In the genomic region with DNA sequence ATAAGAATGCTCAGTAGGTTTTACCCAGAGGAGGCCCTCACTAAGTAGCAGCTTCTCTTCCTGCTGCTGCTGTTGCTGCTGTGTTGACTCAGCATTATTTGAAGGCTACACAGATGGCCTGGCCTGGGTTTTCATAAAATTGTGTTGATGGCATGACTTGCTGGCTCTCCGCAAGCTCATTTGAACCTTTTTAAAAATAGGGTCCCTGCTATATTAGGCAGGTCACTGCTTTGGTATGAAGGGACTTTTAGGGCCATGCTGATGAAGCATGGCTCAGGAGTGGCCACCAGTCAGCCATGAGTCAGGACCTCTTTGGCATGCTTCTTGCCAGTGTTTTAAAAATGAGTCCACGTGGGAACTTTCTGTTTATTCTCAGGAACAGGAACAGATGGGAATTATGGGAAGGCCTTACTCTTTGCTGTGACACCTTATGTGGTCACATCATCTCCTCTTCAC, we compare ENCODE assay signal across 1 cellular context.
TF ChIP-seq lines count a peak whose summit lies in the region.

No MANE protein-coding gene starts in this region.

TF ChIP-seq in K562, 482 proteins besides CTCF, POLR2A, EP300 and RAD21 (continued from another document):
- TF ChIP-seq SNIP1 (IDR thresholded peaks at IDR 0.05; ENCODE audit: low read depth) (no peak), IFI16 (CRISPR knock-in tag; IDR thresholded peaks at IDR 0.05) (no peak), MAFF (IDR thresholded peaks at IDR 0.05; ENCODE audit: low read length) (peak; percentile 90), TSC22D4 (tag; IDR thresholded peaks at IDR 0.05) (no peak), HNRNPUL1 (IDR thresholded peaks at IDR 0.05; ENCODE audit: low read length) (no peak), KAT7 (CRISPR knock-in tag; IDR thresholded peaks at IDR 0.05; ENCODE audit: borderline replicate concordance) (no peak), MAFK (IDR thresholded peaks at IDR 0.05; ENCODE audit: low read length) (peak; percentile 90), ETS2 (tag; IDR thresholded peaks at IDR 0.05; ENCODE audit: borderline replicate concordance, poor library complexity, severe bottlenecking) (no peak), BCOR (IDR thresholded peaks at IDR 0.05) (no peak), L3MBTL2 (IDR thresholded peaks at IDR 0.05) (peak; percentile 78; the same call in 1 of the 2 replicates), PURB (CRISPR knock-in tag; IDR thresholded peaks at IDR 0.05; ENCODE audit: low read depth) (no peak), KLF1 (tag; IDR thresholded peaks at IDR 0.05) (no peak), C11orf30 (IDR thresholded peaks at IDR 0.05; ENCODE audit: low read depth) (peak; percentile 95), ZNF121 (CRISPR knock-in tag; conservative IDR thresholded peaks at IDR 0.05) (no peak), MAFG (tag; conservative IDR thresholded peaks at IDR 0.05) (peak; percentile 94), BACH1 (tag; IDR thresholded peaks at IDR 0.05) (peak; percentile 84), ZNF764 (CRISPR knock-in tag; IDR thresholded peaks at IDR 0.05; ENCODE audit: low read depth) (no peak), ERF (CRISPR knock-in tag; IDR thresholded peaks at IDR 0.05) (no peak), ZNF316 (IDR thresholded peaks at IDR 0.05) (peak; percentile 97)
- TF ChIP-seq, protein P1, sequence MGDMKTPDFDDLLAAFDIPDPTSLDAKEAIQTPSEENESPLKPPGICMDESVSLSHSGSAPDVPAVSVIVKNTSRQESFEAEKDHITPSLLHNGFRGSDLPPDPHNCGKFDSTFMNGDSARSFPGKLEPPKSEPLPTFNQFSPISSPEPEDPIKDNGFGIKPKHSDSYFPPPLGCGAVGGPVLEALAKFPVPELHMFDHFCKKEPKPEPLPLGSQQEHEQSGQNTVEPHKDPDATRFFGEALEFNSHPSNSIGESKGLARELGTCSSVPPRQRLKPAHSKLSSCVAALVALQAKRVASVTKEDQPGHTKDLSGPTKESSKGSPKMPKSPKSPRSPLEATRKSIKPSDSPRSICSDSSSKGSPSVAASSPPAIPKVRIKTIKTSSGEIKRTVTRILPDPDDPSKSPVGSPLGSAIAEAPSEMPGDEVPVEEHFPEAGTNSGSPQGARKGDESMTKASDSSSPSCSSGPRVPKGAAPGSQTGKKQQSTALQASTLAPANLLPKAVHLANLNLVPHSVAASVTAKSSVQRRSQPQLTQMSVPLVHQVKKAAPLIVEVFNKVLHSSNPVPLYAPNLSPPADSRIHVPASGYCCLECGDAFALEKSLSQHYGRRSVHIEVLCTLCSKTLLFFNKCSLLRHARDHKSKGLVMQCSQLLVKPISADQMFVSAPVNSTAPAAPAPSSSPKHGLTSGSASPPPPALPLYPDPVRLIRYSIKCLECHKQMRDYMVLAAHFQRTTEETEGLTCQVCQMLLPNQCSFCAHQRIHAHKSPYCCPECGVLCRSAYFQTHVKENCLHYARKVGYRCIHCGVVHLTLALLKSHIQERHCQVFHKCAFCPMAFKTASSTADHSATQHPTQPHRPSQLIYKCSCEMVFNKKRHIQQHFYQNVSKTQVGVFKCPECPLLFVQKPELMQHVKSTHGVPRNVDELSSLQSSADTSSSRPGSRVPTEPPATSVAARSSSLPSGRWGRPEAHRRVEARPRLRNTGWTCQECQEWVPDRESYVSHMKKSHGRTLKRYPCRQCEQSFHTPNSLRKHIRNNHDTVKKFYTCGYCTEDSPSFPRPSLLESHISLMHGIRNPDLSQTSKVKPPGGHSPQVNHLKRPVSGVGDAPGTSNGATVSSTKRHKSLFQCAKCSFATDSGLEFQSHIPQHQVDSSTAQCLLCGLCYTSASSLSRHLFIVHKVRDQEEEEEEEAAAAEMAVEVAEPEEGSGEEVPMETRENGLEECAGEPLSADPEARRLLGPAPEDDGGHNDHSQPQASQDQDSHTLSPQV (IDR thresholded peaks at IDR 0.05), result peak; percentile 77
- TF ChIP-seq, protein P2, sequence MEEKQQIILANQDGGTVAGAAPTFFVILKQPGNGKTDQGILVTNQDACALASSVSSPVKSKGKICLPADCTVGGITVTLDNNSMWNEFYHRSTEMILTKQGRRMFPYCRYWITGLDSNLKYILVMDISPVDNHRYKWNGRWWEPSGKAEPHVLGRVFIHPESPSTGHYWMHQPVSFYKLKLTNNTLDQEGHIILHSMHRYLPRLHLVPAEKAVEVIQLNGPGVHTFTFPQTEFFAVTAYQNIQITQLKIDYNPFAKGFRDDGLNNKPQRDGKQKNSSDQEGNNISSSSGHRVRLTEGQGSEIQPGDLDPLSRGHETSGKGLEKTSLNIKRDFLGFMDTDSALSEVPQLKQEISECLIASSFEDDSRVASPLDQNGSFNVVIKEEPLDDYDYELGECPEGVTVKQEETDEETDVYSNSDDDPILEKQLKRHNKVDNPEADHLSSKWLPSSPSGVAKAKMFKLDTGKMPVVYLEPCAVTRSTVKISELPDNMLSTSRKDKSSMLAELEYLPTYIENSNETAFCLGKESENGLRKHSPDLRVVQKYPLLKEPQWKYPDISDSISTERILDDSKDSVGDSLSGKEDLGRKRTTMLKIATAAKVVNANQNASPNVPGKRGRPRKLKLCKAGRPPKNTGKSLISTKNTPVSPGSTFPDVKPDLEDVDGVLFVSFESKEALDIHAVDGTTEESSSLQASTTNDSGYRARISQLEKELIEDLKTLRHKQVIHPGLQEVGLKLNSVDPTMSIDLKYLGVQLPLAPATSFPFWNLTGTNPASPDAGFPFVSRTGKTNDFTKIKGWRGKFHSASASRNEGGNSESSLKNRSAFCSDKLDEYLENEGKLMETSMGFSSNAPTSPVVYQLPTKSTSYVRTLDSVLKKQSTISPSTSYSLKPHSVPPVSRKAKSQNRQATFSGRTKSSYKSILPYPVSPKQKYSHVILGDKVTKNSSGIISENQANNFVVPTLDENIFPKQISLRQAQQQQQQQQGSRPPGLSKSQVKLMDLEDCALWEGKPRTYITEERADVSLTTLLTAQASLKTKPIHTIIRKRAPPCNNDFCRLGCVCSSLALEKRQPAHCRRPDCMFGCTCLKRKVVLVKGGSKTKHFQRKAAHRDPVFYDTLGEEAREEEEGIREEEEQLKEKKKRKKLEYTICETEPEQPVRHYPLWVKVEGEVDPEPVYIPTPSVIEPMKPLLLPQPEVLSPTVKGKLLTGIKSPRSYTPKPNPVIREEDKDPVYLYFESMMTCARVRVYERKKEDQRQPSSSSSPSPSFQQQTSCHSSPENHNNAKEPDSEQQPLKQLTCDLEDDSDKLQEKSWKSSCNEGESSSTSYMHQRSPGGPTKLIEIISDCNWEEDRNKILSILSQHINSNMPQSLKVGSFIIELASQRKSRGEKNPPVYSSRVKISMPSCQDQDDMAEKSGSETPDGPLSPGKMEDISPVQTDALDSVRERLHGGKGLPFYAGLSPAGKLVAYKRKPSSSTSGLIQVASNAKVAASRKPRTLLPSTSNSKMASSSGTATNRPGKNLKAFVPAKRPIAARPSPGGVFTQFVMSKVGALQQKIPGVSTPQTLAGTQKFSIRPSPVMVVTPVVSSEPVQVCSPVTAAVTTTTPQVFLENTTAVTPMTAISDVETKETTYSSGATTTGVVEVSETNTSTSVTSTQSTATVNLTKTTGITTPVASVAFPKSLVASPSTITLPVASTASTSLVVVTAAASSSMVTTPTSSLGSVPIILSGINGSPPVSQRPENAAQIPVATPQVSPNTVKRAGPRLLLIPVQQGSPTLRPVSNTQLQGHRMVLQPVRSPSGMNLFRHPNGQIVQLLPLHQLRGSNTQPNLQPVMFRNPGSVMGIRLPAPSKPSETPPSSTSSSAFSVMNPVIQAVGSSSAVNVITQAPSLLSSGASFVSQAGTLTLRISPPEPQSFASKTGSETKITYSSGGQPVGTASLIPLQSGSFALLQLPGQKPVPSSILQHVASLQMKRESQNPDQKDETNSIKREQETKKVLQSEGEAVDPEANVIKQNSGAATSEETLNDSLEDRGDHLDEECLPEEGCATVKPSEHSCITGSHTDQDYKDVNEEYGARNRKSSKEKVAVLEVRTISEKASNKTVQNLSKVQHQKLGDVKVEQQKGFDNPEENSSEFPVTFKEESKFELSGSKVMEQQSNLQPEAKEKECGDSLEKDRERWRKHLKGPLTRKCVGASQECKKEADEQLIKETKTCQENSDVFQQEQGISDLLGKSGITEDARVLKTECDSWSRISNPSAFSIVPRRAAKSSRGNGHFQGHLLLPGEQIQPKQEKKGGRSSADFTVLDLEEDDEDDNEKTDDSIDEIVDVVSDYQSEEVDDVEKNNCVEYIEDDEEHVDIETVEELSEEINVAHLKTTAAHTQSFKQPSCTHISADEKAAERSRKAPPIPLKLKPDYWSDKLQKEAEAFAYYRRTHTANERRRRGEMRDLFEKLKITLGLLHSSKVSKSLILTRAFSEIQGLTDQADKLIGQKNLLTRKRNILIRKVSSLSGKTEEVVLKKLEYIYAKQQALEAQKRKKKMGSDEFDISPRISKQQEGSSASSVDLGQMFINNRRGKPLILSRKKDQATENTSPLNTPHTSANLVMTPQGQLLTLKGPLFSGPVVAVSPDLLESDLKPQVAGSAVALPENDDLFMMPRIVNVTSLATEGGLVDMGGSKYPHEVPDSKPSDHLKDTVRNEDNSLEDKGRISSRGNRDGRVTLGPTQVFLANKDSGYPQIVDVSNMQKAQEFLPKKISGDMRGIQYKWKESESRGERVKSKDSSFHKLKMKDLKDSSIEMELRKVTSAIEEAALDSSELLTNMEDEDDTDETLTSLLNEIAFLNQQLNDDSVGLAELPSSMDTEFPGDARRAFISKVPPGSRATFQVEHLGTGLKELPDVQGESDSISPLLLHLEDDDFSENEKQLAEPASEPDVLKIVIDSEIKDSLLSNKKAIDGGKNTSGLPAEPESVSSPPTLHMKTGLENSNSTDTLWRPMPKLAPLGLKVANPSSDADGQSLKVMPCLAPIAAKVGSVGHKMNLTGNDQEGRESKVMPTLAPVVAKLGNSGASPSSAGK (IDR thresholded peaks at IDR 0.05), result peak; percentile 84
TF ChIP-seq in K562: peak in this region for 10.
